11 cellular contexts compared by ENCODE assay signal in genomic region chr7:42980514-42980913, GRCh38.
"Had no signal": no experiment of that assay in that cellular context is flagged by ENCODE, and none has a peak within 500 bp of the region (broad histone marks: within the 10 kb centered on the region; RNA-seq: fewer than 3 reads in every experiment).

No MANE protein-coding gene starts in this region.

- H3K27ac Mint-ChIP-seq: GM23338, H9, HFFc6 had no signal

- H3K36me3 ChIP-seq: HAP-1 had no signal

- H3K27ac ChIP-seq: GM23248 had no signal

- FAIRE-seq: H1, H54 had no signal

- H3K4me3 ChIP-seq: GM23248, GM23338, HAP-1 had no signal

- H3K4me2 ChIP-seq: GM23338 had no signal

- H3K4me3 Mint-ChIP-seq: GM23338, H9, HFFc6 had no signal

- H3K4me1 Mint-ChIP-seq: GM23338, H9 had no signal

- H3K4me1 ChIP-seq: HAP-1 had no signal

- ATAC-seq: GM23338, HCT116 had no signal

- H3K9me3 ChIP-seq: HAP-1 had no signal

- H3K9ac ChIP-seq: GM23248 had no signal

- H2AFZ ChIP-seq: GM23248, GM23338 had no signal

- DNase-seq: GM23248, GOT3, H7, H9, HCEC 1CT, HFFc6 had no signal
